Comparison of ENCODE assay signal across 26 cellular contexts in the genomic region with DNA sequence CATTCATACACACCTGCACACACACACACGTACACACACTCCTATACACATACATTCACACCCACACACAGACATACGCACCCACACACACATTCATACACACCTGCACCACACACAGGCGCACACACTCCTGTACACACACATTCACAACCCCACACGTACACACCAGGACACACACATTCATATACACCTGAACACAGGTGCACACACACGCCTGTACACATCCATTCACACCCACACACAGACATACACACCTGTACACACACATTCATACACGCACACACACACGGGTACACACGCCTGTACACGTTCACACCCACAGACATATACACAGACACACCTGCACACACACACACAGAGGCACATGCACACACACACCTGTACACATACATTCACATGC.
"Had no signal": no experiment of that assay in that cellular context is flagged by ENCODE, and none has a peak within 500 bp of the region (broad histone marks: within the 10 kb centered on the region; RNA-seq: fewer than 3 reads in every experiment).

No MANE protein-coding gene starts in this region.

- H3K27ac Mint-ChIP-seq: effector memory CD8-positive, alpha-beta T cell; memory B cell; mesothelial cell of epicardium; natural killer cell treated with Interleukin-12 subunit alpha and Interleukin-12 subunit beta and Interleukin-15 and Interleukin-18, amount 100 ng/mL, for 72 hours; stimulated activated memory B cell treated with anti-CD40 and anti-IgM and Interleukin-4, amounts not matched to agents 10 μg/mL and 1 μg/mL and 100 μg/mL, for 72 hours had no signal

- ATAC-seq: effector memory CD8-positive, alpha-beta T cell; gastrocnemius medialis; left ventricle myocardium superior; mucosa of descending colon; stimulated activated memory B cell treated with anti-CD40 and anti-IgM and Interleukin-4, amounts not matched to agents 10 μg/mL and 1 μg/mL and 100 μg/mL, for 72 hours; stimulated activated naive CD8-positive, alpha-beta T cell treated with anti-CD3 and anti-CD28 coated beads, Interleukin-15, Interleukin-2, amounts not matched to agents 100 U/mL and 50 U/mL, for 24 hours had no signal

- H3K27me3 Mint-ChIP-seq: central memory CD8-positive, alpha-beta T cell; effector memory CD8-positive, alpha-beta T cell; memory B cell; stimulated activated memory B cell treated with anti-CD40 and anti-IgM and Interleukin-4, amounts not matched to agents 10 μg/mL and 1 μg/mL and 100 μg/mL, for 72 hours had no signal

- FAIRE-seq: endometrium, keratinocyte had no signal

- H3K4me3 ChIP-seq: coronary artery, gastrocnemius medialis, lung, mucosa of descending colon, sigmoid colon, testis, tibial artery, upper lobe of left lung, vagina had no signal

- H3K4me1 ChIP-seq: gastrocnemius medialis, sigmoid colon, testis had no signal

- H3K9me3 ChIP-seq: gastrocnemius medialis, mucosa of descending colon, testis, upper lobe of left lung, vagina had no signal

- H3K27me3 ChIP-seq: testis, vagina had no signal

- H3K36me3 ChIP-seq: gastrocnemius medialis, sigmoid colon, tibial artery, upper lobe of left lung, vagina had no signal

- H3K27ac ChIP-seq: coronary artery, gastrocnemius medialis, sigmoid colon, testis, tibial artery, upper lobe of left lung, vagina had no signal

- H3K36me3 Mint-ChIP-seq: mesothelial cell of epicardium; stimulated activated memory B cell treated with anti-CD40 and anti-IgM and Interleukin-4, amounts not matched to agents 10 μg/mL and 1 μg/mL and 100 μg/mL, for 72 hours had no signal

- H3K4me3 Mint-ChIP-seq: central memory CD8-positive, alpha-beta T cell; effector memory CD8-positive, alpha-beta T cell; memory B cell; mesothelial cell of epicardium; natural killer cell treated with Interleukin-12 subunit alpha and Interleukin-12 subunit beta and Interleukin-15 and Interleukin-18, amount 100 ng/mL, for 72 hours; neural crest cell; stimulated activated memory B cell treated with anti-CD40 and anti-IgM and Interleukin-4, amounts not matched to agents 10 μg/mL and 1 μg/mL and 100 μg/mL, for 72 hours had no signal

- DNase-seq: effector memory CD8-positive, alpha-beta T cell; gastrocnemius medialis; left ventricle myocardium superior; naive B cell; nucleus accumbens; retina; stimulated activated CD4-positive, alpha-beta T cell treated with anti-CD3 and anti-CD28 coated beads, Interleukin-2, amount 100 ng/mL, for 24 hours; stimulated activated CD4-positive, alpha-beta T cell treated with anti-CD3 and anti-CD28 coated beads, Interleukin-4, amount 100 ng/mL, for 24 hours; stimulated activated naive CD8-positive, alpha-beta T cell treated with anti-CD3 and anti-CD28 coated beads, Interleukin-15, Interleukin-2, amounts not matched to agents 100 U/mL and 50 U/mL, for 24 hours; substantia nigra; testis; tibial artery; upper lobe of left lung had no signal
